8 cellular contexts compared by ENCODE assay signal in genomic region chr1:48688102-48688760, GRCh38.
A peak's percentile ranks its signal among the peaks of the same experiment; 100 is the strongest.
DNase-seq lines count a peak whose midpoint lies in the region; ATAC-seq and TF ChIP-seq lines count a peak whose summit lies in the region.

No MANE protein-coding gene starts in this region.

- DNase-seq in activated CD4-positive, alpha-beta T cell treated with anti-CD3 and anti-CD28 coated beads for 36 hours: no peak
- no peak for DNase-seq in activated CD4-positive, alpha-beta T cell treated with anti-CD3 and anti-CD28 coated beads, Interleukin-2, amount 50 U/mL, for 1 hour
- DNase-seq in WERI-Rb-1: no peak
- no peak for DNase-seq in stimulated activated naive B cell treated with anti-CD40 and anti-IgM and Interleukin-4, amounts not matched to agents 10 μg/mL and 1 μg/mL and 100 μg/mL, for 72 hours
- DNase-seq in activated gamma-delta T cell treated with Interleukin-2 at 50 U/mL for 16 hours: no peak
- no peak for DNase-seq in activated gamma-delta T cell (lab: John Stamatoyannopoulos, UW)
- DNase-seq in activated CD4-positive, alpha-beta T cell treated with anti-CD3 and anti-CD28 coated beads for 48 hours: no peak

- H3K27ac ChIP-seq in WERI-Rb-1: no peak overlapping the region

- peak; percentile 63 for ATAC-seq in activated CD4-positive, alpha-beta T cell treated with anti-CD3 and anti-CD28 coated beads for 36 hours
- ATAC-seq in HG02981 (IDR thresholded peaks at IDR 0.05; ENCODE audit: unreplicated experiment): peak; percentile 69
- ATAC-seq in stimulated activated naive B cell treated with anti-CD40 and anti-IgM and Interleukin-4, amounts not matched to agents 10 μg/mL and 1 μg/mL and 100 μg/mL, for 72 hours (replicated peaks): peak; percentile 80

- H3K4me3 ChIP-seq in WERI-Rb-1 (ENCODE audit: low read depth, low read length): no peak overlapping the region

- CTCF ChIA-PET in activated CD4-positive, alpha-beta T cell treated with anti-CD3 and anti-CD28 coated beads for 36 hours (lab: Charles Lee): interaction anchor here (0.6 to 2.1 kb wide), 3 partner anchors 10 to 166 kb away, joined by 3 to 7 read pairs (median 4); no protein-coding TSS in a partner anchor

- no peaks in the 10 kb centered on the region for H3K36me3 ChIP-seq in WERI-Rb-1

- H3K4me1 Mint-ChIP-seq in activated CD4-positive, alpha-beta T cell treated with anti-CD3 and anti-CD28 coated beads for 36 hours: no peaks in the 10 kb centered on the region
- peaks cover 0 to 3% of the 10 kb centered on the region in 2 donors for H3K4me1 Mint-ChIP-seq in stimulated activated naive B cell treated with anti-CD40 and anti-IgM and Interleukin-4, amounts not matched to agents 10 μg/mL and 1 μg/mL and 100 μg/mL, for 72 hours

- H3K4me3 Mint-ChIP-seq in activated CD4-positive, alpha-beta T cell treated with anti-CD3 and anti-CD28 coated beads for 36 hours: no peak overlapping the region
- H3K4me3 Mint-ChIP-seq in stimulated activated naive B cell treated with anti-CD40 and anti-IgM and Interleukin-4, amounts not matched to agents 10 μg/mL and 1 μg/mL and 100 μg/mL, for 72 hours: no peak overlapping the region

- H3K9me3 ChIP-seq in WERI-Rb-1 (ENCODE audit: severe bottlenecking): no peaks in the 10 kb centered on the region

- peak; percentile 61 for TF ChIP-seq CTCF in WERI-Rb-1 (IDR thresholded peaks at IDR 0.05; ENCODE audit: low read depth, low read length)

- no peaks in the 10 kb centered on the region for H3K9me3 Mint-ChIP-seq in activated CD4-positive, alpha-beta T cell treated with anti-CD3 and anti-CD28 coated beads for 36 hours (ENCODE audit: low read depth)
- H3K9me3 Mint-ChIP-seq in stimulated activated naive B cell treated with anti-CD40 and anti-IgM and Interleukin-4, amounts not matched to agents 10 μg/mL and 1 μg/mL and 100 μg/mL, for 72 hours: no peaks in the 10 kb centered on the region

- POLR2A ChIA-PET in activated CD4-positive, alpha-beta T cell treated with anti-CD3 and anti-CD28 coated beads for 36 hours (lab: Charles Lee): no interaction called here

- no peaks in the 10 kb centered on the region for H3K27me3 ChIP-seq in WERI-Rb-1 (ENCODE audit: insufficient read depth, low read depth, severe bottlenecking)

- H3K27me3 Mint-ChIP-seq in activated CD4-positive, alpha-beta T cell treated with anti-CD3 and anti-CD28 coated beads for 36 hours: peaks cover 2% of the 10 kb centered on the region
- no peaks in the 10 kb centered on the region for H3K27me3 Mint-ChIP-seq in stimulated activated naive B cell treated with anti-CD40 and anti-IgM and Interleukin-4, amounts not matched to agents 10 μg/mL and 1 μg/mL and 100 μg/mL, for 72 hours

- intact Hi-C loops in activated CD4-positive, alpha-beta T cell treated with anti-CD3 and anti-CD28 coated beads for 36 hours (cut with DNase I, micrococcal nuclease): no loop called here

- no peaks in the 10 kb centered on the region for H3K36me3 Mint-ChIP-seq in activated CD4-positive, alpha-beta T cell treated with anti-CD3 and anti-CD28 coated beads for 36 hours (ENCODE audit: low read depth)
- H3K36me3 Mint-ChIP-seq in stimulated activated naive B cell treated with anti-CD40 and anti-IgM and Interleukin-4, amounts not matched to agents 10 μg/mL and 1 μg/mL and 100 μg/mL, for 72 hours: no peaks in the 10 kb centered on the region

- H3K27ac Mint-ChIP-seq in activated CD4-positive, alpha-beta T cell treated with anti-CD3 and anti-CD28 coated beads for 36 hours: no peak overlapping the region
- H3K27ac Mint-ChIP-seq in stimulated activated naive B cell treated with anti-CD40 and anti-IgM and Interleukin-4, amounts not matched to agents 10 μg/mL and 1 μg/mL and 100 μg/mL, for 72 hours: no peak overlapping the region
